8 cellular contexts compared by ENCODE assay signal in the genomic region with DNA sequence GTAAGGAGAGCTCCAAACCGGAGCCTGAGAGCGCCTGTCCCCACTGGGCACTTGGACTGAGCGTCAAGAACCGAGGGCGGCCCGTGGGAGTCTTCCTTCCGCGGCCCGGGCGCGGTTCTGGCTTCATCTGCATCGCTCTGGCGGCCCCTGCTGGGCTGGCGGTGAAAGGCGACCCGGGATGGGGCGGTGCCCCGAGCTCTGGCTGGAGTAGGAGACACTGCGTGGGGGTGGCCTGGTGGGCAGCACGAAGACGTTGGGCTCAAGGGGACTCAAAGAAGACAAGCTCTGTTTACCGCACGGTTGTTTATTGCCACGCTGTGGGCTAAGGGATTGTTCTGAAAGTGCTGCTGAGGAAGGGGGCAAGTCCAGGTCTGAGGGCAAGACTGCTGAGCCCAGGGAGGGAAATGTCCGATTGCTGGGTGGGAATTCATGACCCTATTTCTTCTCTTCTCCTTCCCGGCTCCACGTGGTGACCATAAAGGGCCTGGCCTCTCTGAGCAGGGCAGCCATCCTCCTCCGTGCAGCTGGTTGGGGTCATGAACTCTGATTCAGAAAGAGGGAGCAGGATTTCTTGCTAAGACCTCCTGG. TPM values are rescaled to one million over a fixed set of nuclear protein-coding genes. Genes with fewer than 3 reads are reported as not detected.
DNase-seq lines count a peak whose midpoint lies in the region; ATAC-seq and TF ChIP-seq lines count a peak whose summit lies in the region.

No MANE protein-coding gene starts in this region.

- H3K4me1 ChIP-seq in DOHH2 (ENCODE audit: control insufficient read depth, low read length) (peaks cover 5% of the 10 kb centered on the region), H9 (ENCODE audit: insufficient read depth, low read length) (no peaks in the 10 kb centered on the region), lower lobe of right lung (peaks cover 26% of the 10 kb centered on the region)

- peak overlapping the region; percentile 42 to 60; a peak in 2 of 5 replicates for H3K4me3 Mint-ChIP-seq in H9

- H3K79me2 ChIP-seq in DOHH2 (ENCODE audit: control insufficient read depth, low read length) (no peaks in the 10 kb centered on the region), H9 (ENCODE audit: insufficient read depth, low read length) (no peaks in the 10 kb centered on the region)

- peak overlapping the region; percentile 15; the same call in 1 of the 2 replicates for H3K4me3 ChIP-seq in DOHH2 (ENCODE audit: low read length)
- H3K4me3 ChIP-seq in lower lobe of right lung, result peak overlapping the region; percentile 12

- H3K36me3 Mint-ChIP-seq in H9 (ENCODE audit: insufficient read depth in 1 of 3, low read depth in 3 of 3), result peaks cover 7 to 12% (median 10%) of the 10 kb centered on the region in 3 experiments; a peak in 6 of 7 replicates

- H3K14ac ChIP-seq in H9 (ENCODE audit: insufficient read depth, low read length), result no peak overlapping the region

- H3K27me3 ChIP-seq in DOHH2 (ENCODE audit: control insufficient read depth, low read length) (0 out of 2 replicates have a peak, but pooled peaks cover 3% of the 10 kb centered on the region), H9 (ENCODE audit: insufficient read depth, low read length) (no peaks in the 10 kb centered on the region), lower lobe of right lung (ENCODE audit: low read depth) (no peaks in the 10 kb centered on the region)

- H2BK12ac ChIP-seq in H9 (ENCODE audit: insufficient read length, low read depth, low read length), result no peak overlapping the region

- H3K9ac ChIP-seq in H9 (ENCODE audit: extremely low read depth, insufficient read length, low read length), result no peak overlapping the region

- H3K4me1 Mint-ChIP-seq in H9, result peaks cover 6 to 12% of the 10 kb centered on the region in 2 experiments

- no peak overlapping the region for H3T11ph ChIP-seq in H9 (ENCODE audit: low read length)

- H3K79me1 ChIP-seq in H9 (ENCODE audit: insufficient read depth, low read depth, low read length, poor library complexity, severe bottlenecking), result no peaks in the 10 kb centered on the region

- H4K91ac ChIP-seq in H9 (ENCODE audit: insufficient read length, low read depth, low read length), result no peak overlapping the region

- no peak overlapping the region for H4K5ac ChIP-seq in H9 (ENCODE audit: insufficient read length, low read depth, low read length)

- H3K23ac ChIP-seq in H9 (ENCODE audit: insufficient read length, low read depth, low read length), result no peak overlapping the region

- H3K23me2 ChIP-seq in H9 (ENCODE audit: insufficient read length, low read depth, low read length, poor library complexity, severe bottlenecking), result no peaks in the 10 kb centered on the region

- H3F3A ChIP-seq in DOHH2 (ENCODE audit: control insufficient read depth, insufficient read depth), result no peaks in the 10 kb centered on the region

- H2AFZ ChIP-seq in H9 (ENCODE audit: low read length), result peak overlapping the region; percentile 81

- peak overlapping the region in 2 of 3 experiments; percentile 72 to 82; a peak in 2 of 7 replicates for H3K27ac Mint-ChIP-seq in H9

- H4K20me1 ChIP-seq in DOHH2 (ENCODE audit: control insufficient read depth, insufficient read depth, low read depth, low read length) (no peaks in the 10 kb centered on the region), H9 (ENCODE audit: control insufficient read depth, insufficient read depth, insufficient read length) (no peaks in the 10 kb centered on the region)

- H2AK5ac ChIP-seq in H9 (ENCODE audit: insufficient read length, low read length), result no peak overlapping the region

- intact Hi-C loops in lower lobe of right lung (cut with DNase I), result no loop called here

- H3K18ac ChIP-seq in H9 (ENCODE audit: insufficient read length, low read depth, low read length), result peak overlapping the region; percentile 83

- DNase-seq in H9 (peak; percentile 84), NCI-H2171 (lab: John Stamatoyannopoulos, UW) (peak; percentile 22), dermis blood vessel endothelial cell (peak; percentile 75), lower lobe of right lung (peak; percentile 92)
- DNase-seq in activated CD4-positive, alpha-beta T cell treated with anti-CD3 and anti-CD28 coated beads, Interleukin-2, amount 50 U/mL, for 4 hours, result peak; percentile 79 to 82
- DNase-seq in stimulated activated CD4-positive, alpha-beta T cell treated with anti-CD3 and anti-CD28 coated beads, TNF-alpha, amount 100 ng/mL, for 1 hour (ENCODE audit: low read depth in 3 of 3, low spot score in 1 of 3), result peak; percentile 57 to 77 (median 68)

- H3K27me3 Mint-ChIP-seq in H9 (ENCODE audit: low read depth), result peaks cover 7% of the 10 kb centered on the region

- H2BK120ac ChIP-seq in H9 (ENCODE audit: low read depth, low read length, poor library complexity, severe bottlenecking), result no peak overlapping the region

- H2BK20ac ChIP-seq in H9 (ENCODE audit: low read depth, low read length, poor library complexity, severe bottlenecking), result no peak overlapping the region

- no peak overlapping the region for H3K4ac ChIP-seq in H9 (ENCODE audit: low read depth, low read length)

- no peak overlapping the region for H3K56ac ChIP-seq in H9 (ENCODE audit: insufficient read length, low read depth, low read length)

- H3K9me3 Mint-ChIP-seq in H9, result peaks cover 11 to 15% of the 10 kb centered on the region in 2 experiments

- peak overlapping the region; percentile 45 for H3K4me2 ChIP-seq in DOHH2 (ENCODE audit: low read length)
- H3K4me2 ChIP-seq in H9 (ENCODE audit: insufficient read depth, insufficient read length, low read length), result peak overlapping the region; percentile 15

- no peaks in the 10 kb centered on the region for H3K9me2 ChIP-seq in DOHH2 (replicated peaks; ENCODE audit: control insufficient read depth, low read length)

- TF ChIP-seq CTCF in DOHH2 (IDR thresholded peaks at IDR 0.05; ENCODE audit: low read depth, low read length, poor library complexity, severe bottlenecking) (peak; percentile 93), H9 (conservative IDR thresholded peaks at IDR 0.05) (peak; percentile 97), lower lobe of right lung (IDR thresholded peaks at IDR 0.05) (peak; percentile 96)

- H3K9me3 ChIP-seq in DOHH2 (ENCODE audit: control insufficient read depth, insufficient read depth, low read length) (no peaks in the 10 kb centered on the region), H9 (ENCODE audit: control insufficient read depth, low read depth, low read length) (no peaks in the 10 kb centered on the region), lower lobe of right lung (no peaks in the 10 kb centered on the region)

- H4K8ac ChIP-seq in H9 (replicated peaks; ENCODE audit: insufficient read length, low read depth, low read length), result no peak overlapping the region

- no peak overlapping the region for H2BK5ac ChIP-seq in H9 (ENCODE audit: insufficient read length, low read length)

- H3K36me3 ChIP-seq in DOHH2 (ENCODE audit: control insufficient read depth, low read length) (no peaks in the 10 kb centered on the region), lower lobe of right lung (no peaks in the 10 kb centered on the region)

- ATAC-seq in lower lobe of right lung, result peak; percentile 96 to 98
- no peak for ATAC-seq in HG02840 (IDR thresholded peaks at IDR 0.05; ENCODE audit: low FRiP score, unreplicated experiment)

- no peak overlapping the region for H2BK15ac ChIP-seq in H9 (ENCODE audit: low read depth, low read length)

- no peak overlapping the region for H3K27ac ChIP-seq in DOHH2 (ENCODE audit: low read depth, low read length)
- H3K27ac ChIP-seq in H9 (ENCODE audit: insufficient read length, low read depth, low read length), result no peak overlapping the region
- H3K27ac ChIP-seq in lower lobe of right lung, result peak overlapping the region; percentile 58

- no CpG with 5 or more reads among the region's 28 CpGs for WGBS in H9 (ENCODE audit: extremely low coverage, insufficient read length, low lambda C conversion rate)

RNA-seq across cellular contexts. Expression of a gene that starts 29.8 kb away (rescaled TPM):
- total RNA-seq in H9 (2021) (15.0 and 16.2 TPM in 2 replicates), dermis blood vessel endothelial cell (13.4 and 13.8 TPM in 2 replicates), lower lobe of right lung (29.0 TPM)

RNA-seq across cellular contexts. Expression of a gene that starts 57.2 kb away (rescaled TPM):
- total RNA-seq in H9 (2021), result 291 and 296 TPM in 2 replicates
- total RNA-seq in dermis blood vessel endothelial cell, result 107 and 163 TPM in 2 replicates
- total RNA-seq in lower lobe of right lung, result 106 TPM

Comparison
In these comparisons a context has a peak if more than half of its experiments do, and no peak if none do; other contexts are left out.
1. DNase-seq: peak in every context shown above with its lines; median percentile 92 in lower lobe of right lung; 84 in H9; 80 in activated CD4-positive, alpha-beta T cell treated with anti-CD3 and anti-CD28 coated beads, Interleukin-2, amount 50 U/mL, for 4 hours; 75 in dermis blood vessel endothelial cell; 68 in stimulated activated CD4-positive, alpha-beta T cell treated with anti-CD3 and anti-CD28 coated beads, TNF-alpha, amount 100 ng/mL, for 1 hour; 22 in NCI-H2171.